In genomic region chr17:48261297-48261880, GRCh38 we compare ENCODE assay signal across 9 cellular contexts.
DNase-seq lines count a peak whose midpoint lies in the region; ATAC-seq, FAIRE-seq and TF ChIP-seq lines count a peak whose summit lies in the region.
"Had no signal": no experiment of that assay in that cellular context is flagged by ENCODE, and none has a peak within 500 bp of the region (broad histone marks: within the 10 kb centered on the region; RNA-seq: fewer than 3 reads in every experiment).

No MANE protein-coding gene starts in this region.

- H3K27me3 ChIP-seq in DND-41 (ENCODE audit: insufficient read depth, low read length, poor library complexity): peaks cover 35% of the 10 kb centered on the region
- no peaks in the 10 kb centered on the region for H3K27me3 ChIP-seq in kidney epithelial cell (ENCODE audit: control insufficient read depth, insufficient read depth, low read length)
- no peaks in the 10 kb centered on the region for H3K27me3 ChIP-seq in pancreas

- no peak overlapping the region for H3K4me2 ChIP-seq in DND-41 (ENCODE audit: insufficient read depth, low read length)

- no peaks in the 10 kb centered on the region for H3K9me3 ChIP-seq in DND-41 (ENCODE audit: insufficient read depth, low read length, severe bottlenecking)
- no peaks in the 10 kb centered on the region for H3K9me3 ChIP-seq in pancreas

- intact Hi-C loops in pancreas (cut with DNase I): no loop called here

- no peak overlapping the region for H3K27ac ChIP-seq in DND-41 (ENCODE audit: low read length)
- H3K27ac ChIP-seq in pancreas: no peak overlapping the region

- H3K36me3 ChIP-seq in DND-41 (ENCODE audit: insufficient read depth, low read length) (no peaks in the 10 kb centered on the region), kidney epithelial cell (ENCODE audit: control insufficient read depth, insufficient read depth, low read length) (no peaks in the 10 kb centered on the region), pancreas (no peaks in the 10 kb centered on the region)

- H2AFZ ChIP-seq in DND-41 (ENCODE audit: low read depth, low read length): no peak overlapping the region

- no peak for ATAC-seq in DND-41 (ENCODE audit: insufficient read depth, low read depth)
- ATAC-seq in pancreas: no peak
- no peak for ATAC-seq in HG02610 (IDR thresholded peaks at IDR 0.05; ENCODE audit: unreplicated experiment)

- no peak overlapping the region for H3K9ac ChIP-seq in DND-41 (ENCODE audit: low read depth, low read length)

- no peaks in the 10 kb centered on the region for H3K4me1 ChIP-seq in DND-41 (ENCODE audit: insufficient read depth, low read length)
- H3K4me1 ChIP-seq in pancreas: peaks cover 0 to 15% (median 10%) of the 10 kb centered on the region in 3 donors

- TF ChIP-seq CTCF in DND-41 (IDR thresholded peaks at IDR 0.05; ENCODE audit: borderline replicate concordance, extremely low read depth, low read length, poor library complexity, severe bottlenecking) (peak; percentile 58), kidney epithelial cell (IDR thresholded peaks at IDR 0.05; ENCODE audit: insufficient read depth, low read length, poor library complexity, severe bottlenecking) (peak; percentile 67), pancreas (IDR thresholded peaks at IDR 0.05) (no peak)

- no peaks in the 10 kb centered on the region for H3K79me2 ChIP-seq in DND-41 (ENCODE audit: insufficient read depth, low read length)

- no peak overlapping the region for H3K4me3 ChIP-seq in DND-41 (ENCODE audit: low read depth in 1 of 2, low read length in 2 of 2)
- no peak overlapping the region for H3K4me3 ChIP-seq in kidney epithelial cell (ENCODE audit: low read depth, low read length)
- H3K4me3 ChIP-seq in pancreas: no peak overlapping the region
- H3K4me3 ChIP-seq: lung had no signal

- DNase-seq in DND-41: no peak
- peak; percentile 76 for DNase-seq in HT-29 (ENCODE audit: low spot score)
- DNase-seq in SHP77 treated with DMSO at 0.1 percent for 48 hours (lab: John Stamatoyannopoulos, UW): peak; percentile 68
- no peak for DNase-seq in kidney epithelial cell (ENCODE audit: low read depth)
- no peak for DNase-seq in pancreas
- DNase-seq in SK-N-DZ (ENCODE audit: low spot score): no peak
- no peak for DNase-seq in activated CD4-positive, CD25-positive, alpha-beta regulatory T cell treated with anti-CD3 and anti-CD28 coated beads, Interleukin-2, amount 50 U/mL, for 72 hours

- H4K20me1 ChIP-seq in DND-41 (ENCODE audit: insufficient read depth, low read length): no peaks in the 10 kb centered on the region

- 51 to 55% methylated on average over 5 of the region's 5 CpGs for WGBS in pancreas, 2 donors

- no peak for FAIRE-seq in pancreas (lab: Jason Lieb, UNC)

Comparison
In these comparisons a context has a peak if more than half of its experiments do, and no peak if none do; other contexts are left out.
1. DNase-seq: peak in HT-29 (single experiment) and SHP77 treated with DMSO at 0.1 percent for 48 hours (single experiment); none in DND-41 (single experiment), kidney epithelial cell (single experiment), pancreas (0 of 6), SK-N-DZ (single experiment) and activated CD4-positive, CD25-positive, alpha-beta regulatory T cell treated with anti-CD3 and anti-CD28 coated beads, Interleukin-2, amount 50 U/mL, for 72 hours (single experiment).
2. CTCF ChIP-seq: peak in DND-41 (single experiment) and kidney epithelial cell (single experiment); none in pancreas (0 of 4).